ENCODE assay signal across 10 cellular contexts in the genomic region with DNA sequence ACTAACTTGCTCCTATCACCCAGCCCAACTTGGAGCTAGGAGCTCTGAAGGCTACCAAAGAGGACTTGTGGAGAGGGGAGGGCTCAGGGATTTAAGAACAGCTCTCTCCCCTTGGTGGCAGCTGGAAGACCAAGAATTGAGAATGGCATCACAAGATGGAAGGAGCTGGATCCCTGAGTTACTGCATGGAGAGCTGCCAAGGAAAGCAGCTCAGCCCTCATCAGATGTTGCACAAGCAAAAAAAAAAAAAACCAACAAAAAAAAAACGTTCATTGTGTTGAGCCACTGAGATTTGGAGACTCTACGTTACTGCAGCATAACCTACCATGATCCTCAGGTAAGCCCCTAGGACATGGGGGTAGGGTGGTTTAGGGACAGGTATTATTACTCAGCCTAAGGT. TPM values are rescaled to one million over a fixed set of nuclear protein-coding genes. Genes with fewer than 3 reads are reported as not detected.
A peak's percentile ranks its signal among the peaks of the same experiment; 100 is the strongest.
DNase-seq lines count a peak whose midpoint lies in the region; ATAC-seq and TF ChIP-seq lines count a peak whose summit lies in the region.
"Had no signal": no experiment of that assay in that cellular context is flagged by ENCODE, and none has a peak within 500 bp of the region (broad histone marks: within the 10 kb centered on the region; RNA-seq: fewer than 3 reads in every experiment).

No MANE protein-coding gene starts in this region.

- no peak overlapping the region for H3K9ac ChIP-seq in endodermal cell (ENCODE audit: extremely low read depth, low read length, poor library complexity, severe bottlenecking)

- H3K27ac Mint-ChIP-seq in endodermal cell = peak overlapping the region; percentile 59
- H3K27ac Mint-ChIP-seq: dendritic cell treated with granulocyte-macrophage colony-stimulating factor and Interleukin-4, amounts not matched to agents 40 ng/mL and 50 ng/mL, for 4 days had no signal

- no peaks in the 10 kb centered on the region for H3K27me3 Mint-ChIP-seq in endodermal cell (ENCODE audit: insufficient read depth)

- peak; percentile 16 for DNase-seq in NCI-H446 treated with DMSO at 0.1 percent for 48 hours (lab: John Stamatoyannopoulos, UW)
- DNase-seq in endodermal cell = no peak
- DNase-seq in medulla oblongata (ENCODE audit: extremely low spot score) = peak; percentile 40
- no peak for DNase-seq in vagina (ENCODE audit: extremely low spot score in 2 of 2)
- no peak for DNase-seq in GM10248 (ENCODE audit: extremely low spot score)
- DNase-seq in T-helper 1 cell = no peak
- DNase-seq: islet precursor cell; stimulated activated naive CD8-positive, alpha-beta T cell treated with anti-CD3 and anti-CD28 coated beads, Interleukin-15, Interleukin-2, amounts not matched to agents 100 U/mL and 50 U/mL, for 24 hours had no signal

- H3K27me3 ChIP-seq in endodermal cell (ENCODE audit: control insufficient read depth, insufficient read depth, low read length, poor library complexity, severe bottlenecking) (no peaks in the 10 kb centered on the region), vagina (no peaks in the 10 kb centered on the region)

- no peak overlapping the region for H3K4me3 Mint-ChIP-seq in endodermal cell
- H3K4me3 Mint-ChIP-seq: dendritic cell treated with granulocyte-macrophage colony-stimulating factor and Interleukin-4, amounts not matched to agents 40 ng/mL and 50 ng/mL, for 4 days had no signal

- CTCF ChIA-PET in GM10248 (lab: Yijun Ruan, JAX) = interaction anchor here (0.9 to 3.9 kb wide), 8 partner anchors 11 to 85 kb away, joined by 3 to 12 read pairs (median 4); no protein-coding TSS in a partner anchor

- TF ChIP-seq POLR2A in vagina (IDR thresholded peaks at IDR 0.05) = no peak

- POLR2A ChIA-PET in GM10248 (lab: Yijun Ruan, JAX) = no interaction called here

- H3K9me3 Mint-ChIP-seq in endodermal cell = no peaks in the 10 kb centered on the region
- H3K9me3 Mint-ChIP-seq: dendritic cell treated with granulocyte-macrophage colony-stimulating factor and Interleukin-4, amounts not matched to agents 40 ng/mL and 50 ng/mL, for 4 days had no signal

- intact Hi-C loops in vagina (cut with DNase I) = no loop called here

- H3K27ac ChIP-seq in endodermal cell (ENCODE audit: low read depth, low read length) (no peak overlapping the region), vagina (peak overlapping the region; percentile 64)

- H3K4me1 ChIP-seq in endodermal cell (ENCODE audit: control insufficient read depth, insufficient read depth, low read length) (peaks cover 4% of the 10 kb centered on the region), vagina (peaks cover 63% of the 10 kb centered on the region)

- H3K9me3 ChIP-seq in endodermal cell (ENCODE audit: control insufficient read depth, low read length) (no peaks in the 10 kb centered on the region), vagina (no peaks in the 10 kb centered on the region)

- 92 to 100% methylated on average over 1 to 2 of the region's 2 CpGs for WGBS in endodermal cell (ENCODE audit: insufficient coverage in 1 of 2, insufficient read length in 1 of 2), 2 experiments

- H3K36me3 Mint-ChIP-seq in endodermal cell (ENCODE audit: low read depth) = peaks cover 74% of the 10 kb centered on the region

- ATAC-seq in GM18867 (IDR thresholded peaks at IDR 0.05; ENCODE audit: unreplicated experiment) = no peak
- ATAC-seq: stimulated activated naive CD8-positive, alpha-beta T cell treated with anti-CD3 and anti-CD28 coated beads, Interleukin-15, Interleukin-2, amounts not matched to agents 100 U/mL and 50 U/mL, for 24 hours had no signal

- TF ChIP-seq CTCF in endodermal cell (conservative IDR thresholded peaks at IDR 0.05) (no peak), vagina (IDR thresholded peaks at IDR 0.05) (no peak), GM10248 (IDR thresholded peaks at IDR 0.05; ENCODE audit: control extremely low read depth, extremely low read depth, low read depth, missing control alignments) (no peak)

- no peak overlapping the region for H3K4me3 ChIP-seq in endodermal cell (ENCODE audit: low read length)
- no peak overlapping the region for H3K4me3 ChIP-seq in vagina

- peaks cover 14% of the 10 kb centered on the region for H3K4me1 Mint-ChIP-seq in endodermal cell

- H3K36me3 ChIP-seq in endodermal cell (ENCODE audit: control insufficient read depth, insufficient read depth, low read length) = peaks cover 90% of the 10 kb centered on the region
- peaks cover 0 to 7% of the 10 kb centered on the region in 2 donors for H3K36me3 ChIP-seq in vagina

RNA-seq across cellular contexts. Expression of gene ITGB5, which starts 41.0 kb away (rescaled TPM):
- total RNA-seq in endodermal cell (100 to 1,000 TPM; 262 to 329 TPM), vagina (156 TPM)
- polyA plus RNA-seq in endodermal cell (2013, experiment 1 of 2) = 62.0 TPM
- 71.0 TPM for polyA plus RNA-seq in endodermal cell (2013, experiment 2 of 2)

Comparison
In these comparisons a context has a peak if more than half of its experiments do, and no peak if none do; other contexts are left out.
1. DNase-seq: peak in NCI-H446 treated with DMSO at 0.1 percent for 48 hours (single experiment) and medulla oblongata (single experiment); none in endodermal cell (single experiment), vagina (0 of 2), GM10248 (single experiment) and T-helper 1 cell (0 of 5).